ENCODE assay signal across 1 cellular context in genomic region chr1:228997721-228998144, GRCh38.
TF ChIP-seq lines count a peak whose summit lies in the region.

No MANE protein-coding gene starts in this region.

TF ChIP-seq in HepG2, 621 proteins besides CTCF, POLR2A, EP300 and RAD21 (continued from another document and continues in another):
- TF ChIP-seq TGIF2 (CRISPR knock-in tag; IDR thresholded peaks at IDR 0.05) (no peak), ZNF331 (CRISPR knock-in tag; IDR thresholded peaks at IDR 0.05) (peak; percentile 9; the same call in 1 of the 2 replicates), CERS6 (CRISPR knock-in tag; IDR thresholded peaks at IDR 0.05) (no peak), SOX5 (CRISPR knock-in tag; IDR thresholded peaks at IDR 0.05; ENCODE audit: borderline replicate concordance) (peak; percentile 64; the same call in 1 of the 2 replicates), ZSCAN31 (CRISPR knock-in tag; IDR thresholded peaks at IDR 0.05; ENCODE audit: low read depth) (no peak), SIX1 (CRISPR knock-in tag; IDR thresholded peaks at IDR 0.05; ENCODE audit: borderline replicate concordance) (no peak), RFXANK (CRISPR knock-in tag; IDR thresholded peaks at IDR 0.05) (no peak), ZNF460 (CRISPR knock-in tag; IDR thresholded peaks at IDR 0.05; ENCODE audit: borderline replicate concordance) (no peak), ZBTB8A (CRISPR knock-in tag; IDR thresholded peaks at IDR 0.05; ENCODE audit: borderline replicate concordance, low read depth) (no peak), HOXA7 (CRISPR knock-in tag; IDR thresholded peaks at IDR 0.05) (no peak), ZNF30 (CRISPR knock-in tag; IDR thresholded peaks at IDR 0.05) (no peak), DMAP1 (CRISPR knock-in tag; IDR thresholded peaks at IDR 0.05) (0 out of 2 replicates have a peak, but pooled peaks have one; percentile 34), ZKSCAN8 (CRISPR knock-in tag; IDR thresholded peaks at IDR 0.05; ENCODE audit: borderline replicate concordance) (no peak), ZNF180 (CRISPR knock-in tag; IDR thresholded peaks at IDR 0.05; ENCODE audit: borderline replicate concordance, low read depth) (no peak), NCOA1 (CRISPR knock-in tag; IDR thresholded peaks at IDR 0.05) (no peak), THAP8 (CRISPR knock-in tag; IDR thresholded peaks at IDR 0.05; ENCODE audit: borderline replicate concordance) (no peak), SIX4 (CRISPR knock-in tag; IDR thresholded peaks at IDR 0.05) (no peak), DNMT3B (CRISPR knock-in tag; conservative IDR thresholded peaks at IDR 0.05) (no peak), ZNF746 (CRISPR knock-in tag; IDR thresholded peaks at IDR 0.05) (no peak), ZSCAN25 (CRISPR knock-in tag; IDR thresholded peaks at IDR 0.05) (no peak), USF2 (IDR thresholded peaks at IDR 0.05; ENCODE audit: low read depth, low read length) (no peak), USF2 (CRISPR knock-in tag; IDR thresholded peaks at IDR 0.05; ENCODE audit: borderline replicate concordance) (no peak), NCOA2 (CRISPR knock-in tag; IDR thresholded peaks at IDR 0.05) (peak; percentile 90), CREBL2 (CRISPR knock-in tag; IDR thresholded peaks at IDR 0.05; ENCODE audit: borderline replicate concordance) (no peak), XRCC5 (optimal IDR thresholded peaks at IDR 0.05; ENCODE audit: low read length) (no peak), NFKB2 (CRISPR knock-in tag; IDR thresholded peaks at IDR 0.05; ENCODE audit: borderline replicate concordance) (no peak), DZIP1 (CRISPR knock-in tag; IDR thresholded peaks at IDR 0.05) (no peak), FOXO4 (CRISPR knock-in tag; conservative IDR thresholded peaks at IDR 0.05) (no peak), ZNF3 (CRISPR knock-in tag; IDR thresholded peaks at IDR 0.05) (no peak), ZBED4 (CRISPR knock-in tag; IDR thresholded peaks at IDR 0.05; ENCODE audit: borderline replicate concordance) (no peak), ZEB1 (IDR thresholded peaks at IDR 0.05; ENCODE audit: insufficient replicate concordance, low read depth) (no peak), ZNF274 (CRISPR knock-in tag; IDR thresholded peaks at IDR 0.05) (no peak), IRF9 (CRISPR knock-in tag; IDR thresholded peaks at IDR 0.05; ENCODE audit: borderline replicate concordance) (no peak), ELF3 (CRISPR knock-in tag; IDR thresholded peaks at IDR 0.05) (no peak), HNF4A (CRISPR knock-in tag; IDR thresholded peaks at IDR 0.05) (peak; percentile 77), ZNF24 (IDR thresholded peaks at IDR 0.05) (no peak), ZNF724P (CRISPR knock-in tag; IDR thresholded peaks at IDR 0.05; ENCODE audit: borderline replicate concordance) (no peak), ZNF670 (CRISPR knock-in tag; IDR thresholded peaks at IDR 0.05; ENCODE audit: borderline replicate concordance) (no peak), BORCS8-MEF2B (CRISPR knock-in tag; IDR thresholded peaks at IDR 0.05) (no peak), ZFYVE20 (CRISPR knock-in tag; IDR thresholded peaks at IDR 0.05; ENCODE audit: borderline replicate concordance, low read depth) (no peak), SP140L (CRISPR knock-in tag; IDR thresholded peaks at IDR 0.05; ENCODE audit: borderline replicate concordance) (no peak), MEIS1 (CRISPR knock-in tag; IDR thresholded peaks at IDR 0.05; ENCODE audit: borderline replicate concordance) (no peak), ZNF614 (CRISPR knock-in tag; IDR thresholded peaks at IDR 0.05; ENCODE audit: borderline replicate concordance) (no peak), ZNF788 (CRISPR knock-in tag; IDR thresholded peaks at IDR 0.05; ENCODE audit: borderline replicate concordance) (no peak), MNT (IDR thresholded peaks at IDR 0.05) (no peak), TBP (CRISPR knock-in tag; IDR thresholded peaks at IDR 0.05) (no peak), GMEB1 (CRISPR knock-in tag; IDR thresholded peaks at IDR 0.05; ENCODE audit: borderline replicate concordance) (no peak), ZFP82 (CRISPR knock-in tag; IDR thresholded peaks at IDR 0.05; ENCODE audit: borderline replicate concordance) (no peak), PHF21A (CRISPR knock-in tag; IDR thresholded peaks at IDR 0.05) (no peak), TFDP1 (CRISPR knock-in tag; IDR thresholded peaks at IDR 0.05; ENCODE audit: borderline replicate concordance) (no peak), ZNF441 (CRISPR knock-in tag; IDR thresholded peaks at IDR 0.05; ENCODE audit: borderline replicate concordance) (no peak), ZNF230 (CRISPR knock-in tag; IDR thresholded peaks at IDR 0.05) (no peak), ZSCAN29 (CRISPR knock-in tag; conservative IDR thresholded peaks at IDR 0.05) (0 out of 2 replicates have a peak, but pooled peaks have one; percentile 18), ZNF749 (CRISPR knock-in tag; IDR thresholded peaks at IDR 0.05; ENCODE audit: borderline replicate concordance) (no peak)
